ENCODE assay signal across 19 cellular contexts in the genomic region with DNA sequence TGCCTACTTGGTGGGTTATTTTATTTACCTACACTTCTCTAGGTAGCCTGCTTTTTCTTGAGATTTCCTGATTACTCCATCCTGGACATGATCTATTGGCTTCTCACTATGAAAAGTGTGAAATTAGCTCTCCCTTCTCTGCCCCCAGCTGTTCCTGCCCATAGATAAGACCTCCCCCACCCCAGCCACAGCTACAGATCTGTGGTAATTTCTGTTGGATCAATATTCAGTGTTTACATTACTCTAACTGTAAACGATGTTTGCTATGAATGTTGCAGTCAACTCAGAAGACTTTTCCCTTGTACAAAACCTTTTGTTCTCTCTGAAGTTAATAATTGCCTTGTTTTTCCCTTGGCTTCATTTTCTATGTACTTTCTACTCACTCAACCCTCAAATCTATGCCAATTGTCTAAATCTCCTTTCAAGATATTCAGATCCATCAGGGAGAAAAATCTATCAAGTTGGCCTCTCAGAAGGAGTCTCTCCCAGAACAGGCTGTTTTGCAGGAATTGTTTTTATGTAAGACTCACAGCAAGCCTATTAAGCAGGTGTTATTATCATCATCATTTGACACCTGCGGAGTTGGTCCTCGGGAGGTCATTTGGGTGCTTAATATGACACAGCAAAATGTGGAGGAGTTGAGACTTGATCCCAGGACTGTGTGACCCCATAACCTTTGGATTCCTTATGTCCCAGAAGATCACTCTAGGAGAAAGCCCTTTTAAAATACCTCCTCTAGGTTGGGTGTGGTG.
DNase-seq lines count a peak whose midpoint lies in the region; ATAC-seq and TF ChIP-seq lines count a peak whose summit lies in the region.
"Had no signal": no experiment of that assay in that cellular context is flagged by ENCODE, and none has a peak within 500 bp of the region (broad histone marks: within the 10 kb centered on the region; RNA-seq: fewer than 3 reads in every experiment).

No MANE protein-coding gene starts in this region.

- no CpG with 5 or more reads among the region's 3 CpGs for WGBS in mesendoderm (ENCODE audit: extremely low coverage, insufficient coverage, low lambda C conversion rate)

- no peak overlapping the region for H4K8ac ChIP-seq in mesendoderm (ENCODE audit: low read depth, low read length)

- peaks cover 17% of the 10 kb centered on the region for H3K27me3 Mint-ChIP-seq in Calu3 (ENCODE audit: unreplicated experiment)
- H3K27me3 Mint-ChIP-seq in activated naive CD8-positive, alpha-beta T cell treated with anti-CD3 and anti-CD28 coated beads for 36 hours, result no peaks in the 10 kb centered on the region

- H2BK5ac ChIP-seq in mesendoderm (ENCODE audit: low read length), result no peak overlapping the region

- peaks cover 27% of the 10 kb centered on the region for H3K4me1 Mint-ChIP-seq in Calu3 (ENCODE audit: low read depth, unreplicated experiment)
- no peaks in the 10 kb centered on the region for H3K4me1 Mint-ChIP-seq in activated naive CD8-positive, alpha-beta T cell treated with anti-CD3 and anti-CD28 coated beads for 36 hours

- H3K4me3 ChIP-seq in mesendoderm (ENCODE audit: low read length), result no peak overlapping the region
- H3K4me3 ChIP-seq: HAP-1, K562, SK-N-MC had no signal

- H3K4ac ChIP-seq in mesendoderm (ENCODE audit: low read depth, low read length), result no peak overlapping the region

- ATAC-seq in HG03025 (IDR thresholded peaks at IDR 0.05; ENCODE audit: low FRiP score, unreplicated experiment), result no peak
- ATAC-seq in HG02981 (IDR thresholded peaks at IDR 0.05; ENCODE audit: unreplicated experiment), result no peak
- ATAC-seq: K562 had no signal

- CTCF ChIA-PET in Calu3 (lab: Charles Lee), result interaction anchor here (1.4 kb wide), 1 partner anchor 38 kb away, joined by 3 read pairs; no protein-coding TSS in a partner anchor

- H3K4me2 ChIP-seq in mesendoderm (ENCODE audit: low read length), result no peak overlapping the region

- TF ChIP-seq CTCF in Calu3 (IDR thresholded peaks at IDR 0.05; ENCODE audit: unreplicated experiment), result no peak

- no peak overlapping the region for H3K18ac ChIP-seq in mesendoderm (ENCODE audit: low read length)

- no peaks in the 10 kb centered on the region for H3K36me3 Mint-ChIP-seq in Calu3 (ENCODE audit: insufficient read depth, unreplicated experiment)
- no peaks in the 10 kb centered on the region for H3K36me3 Mint-ChIP-seq in activated naive CD8-positive, alpha-beta T cell treated with anti-CD3 and anti-CD28 coated beads for 36 hours

- DNase-seq in Calu3, result peak; percentile 45
- peak; percentile 7 for DNase-seq in NCI-H1105 (lab: John Stamatoyannopoulos, UW)
- peak; percentile 54 for DNase-seq in NCI-H774 (lab: John Stamatoyannopoulos, UW)
- DNase-seq in mesendoderm, result peak; percentile 27
- no peak for DNase-seq in hepatic stellate cell (ENCODE audit: low spot score)
- no peak for DNase-seq in activated naive CD8-positive, alpha-beta T cell treated with anti-CD3 and anti-CD28 coated beads for 36 hours
- DNase-seq: AML-193, GDM1, NCI-H1436, NCI-H2081, NCI-H526 treated with DMSO at 0.1 percent for 48 hours, SHP77 had no signal

- intact Hi-C loops in Calu3 (cut with micrococcal nuclease; ENCODE audit: unreplicated experiment), result no loop called here

- BruUV-seq in Calu3 (replicated peaks; lab: Mats Ljungman, UMichigan), result no TSS peak

- H3K27ac Mint-ChIP-seq in Calu3 (ENCODE audit: unreplicated experiment), result peak overlapping the region; percentile 2
- H3K27ac Mint-ChIP-seq in activated naive CD8-positive, alpha-beta T cell treated with anti-CD3 and anti-CD28 coated beads for 36 hours, result no peak overlapping the region
- H3K27ac Mint-ChIP-seq: T-helper 2 cell treated with Interferon-gamma antibody and Interleukin-4, amounts not matched to agents 5 μg/mL and 100 μg/mL, for 36 hours had no signal

- no peak overlapping the region for H3K27ac ChIP-seq in mesendoderm (ENCODE audit: low read depth, low read length)
- H3K27ac ChIP-seq: C4-2B, SK-N-MC had no signal

- H4K5ac ChIP-seq in mesendoderm (ENCODE audit: low read length), result no peak overlapping the region

- no peak overlapping the region for H2BK120ac ChIP-seq in mesendoderm (ENCODE audit: low read depth, low read length)

- H3K9me3 Mint-ChIP-seq in Calu3 (ENCODE audit: low read depth, unreplicated experiment), result peaks cover 9% of the 10 kb centered on the region
- no peaks in the 10 kb centered on the region for H3K9me3 Mint-ChIP-seq in activated naive CD8-positive, alpha-beta T cell treated with anti-CD3 and anti-CD28 coated beads for 36 hours
- H3K9me3 Mint-ChIP-seq: T-helper 2 cell treated with Interferon-gamma antibody and Interleukin-4, amounts not matched to agents 5 μg/mL and 100 μg/mL, for 36 hours had no signal

- H2AK5ac ChIP-seq in mesendoderm (ENCODE audit: low read length), result no peak overlapping the region

- H3K4me3 Mint-ChIP-seq in Calu3 (ENCODE audit: low read depth, unreplicated experiment), result peak overlapping the region; percentile 9
- no peak overlapping the region for H3K4me3 Mint-ChIP-seq in activated naive CD8-positive, alpha-beta T cell treated with anti-CD3 and anti-CD28 coated beads for 36 hours
- H3K4me3 Mint-ChIP-seq: T-helper 2 cell treated with Interferon-gamma antibody and Interleukin-4, amounts not matched to agents 5 μg/mL and 100 μg/mL, for 36 hours had no signal

- H3K23ac ChIP-seq in mesendoderm (ENCODE audit: low read length), result no peak overlapping the region

- H3K56ac ChIP-seq in mesendoderm (ENCODE audit: low read length), result no peak overlapping the region

- no peak overlapping the region for H2BK15ac ChIP-seq in mesendoderm (replicated peaks; ENCODE audit: low read depth)

- no peak overlapping the region for H3K9ac ChIP-seq in mesendoderm (ENCODE audit: low read length)

- H3K79me2 ChIP-seq in mesendoderm (ENCODE audit: control insufficient read depth, insufficient read depth, low read length), result no peaks in the 10 kb centered on the region

- no peaks in the 10 kb centered on the region for H3K79me1 ChIP-seq in mesendoderm (ENCODE audit: low read length)

- peaks cover 3% of the 10 kb centered on the region for H3K4me1 ChIP-seq in mesendoderm (ENCODE audit: control insufficient read depth, low read depth, low read length)
- H3K4me1 ChIP-seq: HAP-1 had no signal

- H3K36me3 ChIP-seq in mesendoderm (ENCODE audit: control insufficient read depth, insufficient read depth, low read length), result no peaks in the 10 kb centered on the region
- H3K36me3 ChIP-seq: HAP-1 had no signal

- H3K27me3 ChIP-seq in mesendoderm (ENCODE audit: insufficient read depth, low read length, poor library complexity), result no peaks in the 10 kb centered on the region

Comparison
In these comparisons a context has a peak if more than half of its experiments do, and no peak if none do; other contexts are left out.
1. DNase-seq: peak in Calu3 (single experiment), NCI-H1105 (single experiment), NCI-H774 (single experiment) and mesendoderm (single experiment); none in hepatic stellate cell (single experiment) and activated naive CD8-positive, alpha-beta T cell treated with anti-CD3 and anti-CD28 coated beads for 36 hours (single experiment).